ENCODE assay signal across 1 cellular context in the genomic region with DNA sequence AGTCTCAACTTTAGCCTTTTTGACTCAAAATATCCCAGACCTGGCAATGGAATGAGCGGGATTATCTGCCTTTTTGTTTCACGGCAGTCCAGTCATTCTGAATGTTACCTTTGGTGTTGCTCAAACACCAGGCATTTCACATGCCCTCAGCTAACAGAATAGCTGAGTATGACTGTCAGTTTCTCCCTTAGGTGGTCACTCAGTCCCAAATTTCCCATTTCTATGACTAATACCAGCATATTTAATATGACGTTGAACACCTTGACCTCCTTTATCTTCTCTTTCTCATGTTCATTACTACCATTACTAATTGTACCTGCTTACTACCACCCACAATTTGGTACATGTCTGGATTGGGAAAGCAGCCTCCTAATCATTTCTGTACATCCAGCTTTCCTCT.
TF ChIP-seq lines count a peak whose summit lies in the region.

No MANE protein-coding gene starts in this region.

TF ChIP-seq in H1, 55 proteins besides CTCF, POLR2A, EP300 and RAD21 (continued from another document):
- no peak for TF ChIP-seq EGR1 (IDR thresholded peaks at IDR 0.05; ENCODE audit: borderline replicate concordance, low read depth, low read length)
- TF ChIP-seq CREB1 (IDR thresholded peaks at IDR 0.05): no peak
- TF ChIP-seq CBX5 (IDR thresholded peaks at IDR 0.05; ENCODE audit: low read depth, low read length): no peak
- no peak for TF ChIP-seq JUN (IDR thresholded peaks at IDR 0.05; ENCODE audit: low read depth, low read length)
- no peak for TF ChIP-seq POU5F1 (IDR thresholded peaks at IDR 0.05; ENCODE audit: low read depth, low read length)
- TF ChIP-seq RXRA (IDR thresholded peaks at IDR 0.05; ENCODE audit: insufficient read depth, low read depth, low read length): no peak
